Comparison of ENCODE assay signal across 1 cellular context in the genomic region with DNA sequence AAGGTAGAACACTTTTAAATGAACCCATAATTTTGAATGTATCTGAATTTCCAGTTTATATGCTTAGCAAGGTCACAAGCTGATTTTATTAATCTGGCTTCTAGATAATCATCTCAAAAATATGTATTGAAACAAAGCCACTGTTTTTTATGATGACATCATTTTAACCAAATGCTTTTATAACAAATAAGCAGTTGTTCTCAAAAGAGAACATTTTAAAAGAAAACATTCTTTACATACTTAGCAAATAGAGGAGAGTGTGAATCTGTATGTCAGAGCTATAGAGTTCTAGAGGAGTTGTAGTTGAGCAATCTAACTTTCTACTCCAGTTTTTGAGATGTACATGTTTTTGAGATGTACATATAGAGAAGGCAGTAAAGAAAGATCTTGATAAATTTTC.
TF ChIP-seq lines count a peak whose summit lies in the region.

No MANE protein-coding gene starts in this region.

TF ChIP-seq in HEK293, 187 proteins besides CTCF, POLR2A, EP300 and RAD21 (continued from another document):
- no peak for TF ChIP-seq INSM2 (tag by site-specific recombination; IDR thresholded peaks at IDR 0.05)
TF ChIP-seq in HEK293: peak in this region for 1.
